1 cellular context compared by ENCODE assay signal in genomic region chr1:198610362-198610761, GRCh38.
TF ChIP-seq lines count a peak whose summit lies in the region.

No MANE protein-coding gene starts in this region.

TF ChIP-seq in GM23338, 12 proteins besides CTCF, POLR2A, EP300 and RAD21 (continued from another document):
- no peak for TF ChIP-seq ZNF462 (CRISPR knock-in tag; IDR thresholded peaks at IDR 0.05)
- TF ChIP-seq NANOG (IDR thresholded peaks at IDR 0.05; ENCODE audit: borderline replicate concordance), result no peak
- no peak for TF ChIP-seq EZH2 (IDR thresholded peaks at IDR 0.05; ENCODE audit: low read depth, unreplicated experiment)
- no peak for TF ChIP-seq CREB1 (CRISPR knock-in tag; IDR thresholded peaks at IDR 0.05; ENCODE audit: low read depth)
- no peak for TF ChIP-seq EZH2phosphoT487 (IDR thresholded peaks at IDR 0.05; ENCODE audit: unreplicated experiment)
- no peak for TF ChIP-seq JUNB (IDR thresholded peaks at IDR 0.05; ENCODE audit: unreplicated experiment)
- no peak for TF ChIP-seq ZNF114 (CRISPR knock-in tag; IDR thresholded peaks at IDR 0.05)
- no peak for TF ChIP-seq STAT1 (IDR thresholded peaks at IDR 0.05; ENCODE audit: unreplicated experiment)
- no peak for TF ChIP-seq REST (IDR thresholded peaks at IDR 0.05; ENCODE audit: unreplicated experiment)
